In genomic region chr5:891837-892389, GRCh38 we compare ENCODE assay signal across 8 cellular contexts. TPM values are rescaled to one million over a fixed set of nuclear protein-coding genes. Genes with fewer than 3 reads are reported as not detected.
DNase-seq lines count a peak whose midpoint lies in the region; ATAC-seq and TF ChIP-seq lines count a peak whose summit lies in the region.

No MANE protein-coding gene starts in this region.

- H3K36me3 ChIP-seq in HCT116 (ENCODE audit: control insufficient read depth in 1 of 2, insufficient read depth in 2 of 2, low read length in 2 of 2) (peaks cover 37 to 72% of the 10 kb centered on the region in 2 experiments), endocrine pancreas (ENCODE audit: control insufficient read depth, insufficient read depth, low read length) (peaks cover 2% of the 10 kb centered on the region), mucosa of rectum (ENCODE audit: control insufficient read depth in 2 of 2, insufficient read depth in 2 of 2, low read length in 2 of 2) (peaks cover 30 to 36% of the 10 kb centered on the region in 2 donors), vagina (peaks cover 3 to 40% of the 10 kb centered on the region in 2 donors)

- no peak overlapping the region for H2AFZ ChIP-seq in HCT116 (ENCODE audit: low read depth, low read length, poor library complexity, severe bottlenecking)

- TF ChIP-seq RAD21 in HCT116 (IDR thresholded peaks at IDR 0.05; ENCODE audit: low read depth): no peak

- ATAC-seq in HCT116 (peak; percentile 4; the same call in 1 of the 2 replicates), GM18861 (IDR thresholded peaks at IDR 0.05; ENCODE audit: unreplicated experiment) (no peak)

- POLR2A ChIA-PET in HCT116 (lab: Charles Lee): interaction anchor here (1.0 kb wide), 1 partner anchor 621 kb away, joined by 3 read pairs; the partner anchor contains the start of gene PDCD6

- H3K27me3 ChIP-seq in HCT116 (ENCODE audit: insufficient read depth, low read length) (no peaks in the 10 kb centered on the region), endocrine pancreas (ENCODE audit: control insufficient read depth, insufficient read depth, low read length) (no peaks in the 10 kb centered on the region), mucosa of rectum (ENCODE audit: control insufficient read depth in 2 of 2, insufficient read depth in 2 of 2, low read length in 2 of 2) (no peaks in the 10 kb centered on the region), vagina (no peaks in the 10 kb centered on the region)

- peaks cover 16 to 18% of the 10 kb centered on the region in 2 experiments; a peak in 3 of 4 replicates for H3K4me1 ChIP-seq in HCT116 (ENCODE audit: control insufficient read depth in 1 of 2, insufficient read depth in 2 of 2, low read length in 2 of 2)
- no peaks in the 10 kb centered on the region for H3K4me1 ChIP-seq in endocrine pancreas (ENCODE audit: control insufficient read depth, insufficient read depth, low read length)
- H3K4me1 ChIP-seq in mucosa of rectum (ENCODE audit: control insufficient read depth in 2 of 2, insufficient read depth in 2 of 2, low read length in 2 of 2): peaks cover 12 to 14% of the 10 kb centered on the region in 2 donors
- peaks cover 22% of the 10 kb centered on the region for H3K4me1 ChIP-seq in vagina

- CTCF ChIA-PET in HCT116 (lab: Charles Lee): interaction anchor here (1.2 to 1.7 kb wide), 3 partner anchors 12 to 248 kb away, joined by 3 read pairs; no protein-coding TSS in a partner anchor

- H3K9me3 ChIP-seq in HCT116 (ENCODE audit: control insufficient read depth in 1 of 2, insufficient read depth in 1 of 2, low read depth in 1 of 2, low read length in 2 of 2): no peaks in the 10 kb centered on the region
- H3K9me3 ChIP-seq in endocrine pancreas (ENCODE audit: control insufficient read depth, low read length): no peaks in the 10 kb centered on the region
- H3K9me3 ChIP-seq in mucosa of rectum (ENCODE audit: control insufficient read depth in 2 of 2, low read length in 2 of 2): no peaks in the 10 kb centered on the region
- H3K9me3 ChIP-seq in vagina: no peaks in the 10 kb centered on the region

- H3K9ac ChIP-seq in HCT116 (ENCODE audit: low read length) (peak overlapping the region; percentile 97), endocrine pancreas (ENCODE audit: control insufficient read depth, insufficient read depth, low read length) (peak overlapping the region; percentile 79), mucosa of rectum (ENCODE audit: low read depth in 1 of 2, low read length in 2 of 2) (peak overlapping the region; percentile 79 to 89)

- peaks cover 95% of the 10 kb centered on the region for H3K79me2 ChIP-seq in HCT116 (ENCODE audit: insufficient read depth, low read length)

- no peaks in the 10 kb centered on the region for H4K20me1 ChIP-seq in HCT116 (ENCODE audit: insufficient read depth)

- H3K27ac ChIP-seq in HCT116 (ENCODE audit: low read depth, low read length) (peak overlapping the region; percentile 94), mucosa of rectum (ENCODE audit: low read depth in 2 of 2, low read length in 2 of 2) (peak overlapping the region; percentile 89 to 90), vagina (peak overlapping the region; percentile 76)

- peak overlapping the region; percentile 95 for H3K4me2 ChIP-seq in HCT116 (ENCODE audit: low read length)

- RAD21 ChIA-PET in HCT116 (lab: Charles Lee; ENCODE audit: low non-redundant PET in 1 of 2, low total read pairs in 2 of 2, uncharacterized antibody in 2 of 2, unreplicated experiment in 2 of 2): no interaction called here

- DNase-seq in ELR (ENCODE audit: low read depth) (peak; percentile 48), HCT116 (ENCODE audit: low read depth, low spot score) (no peak), RKO (ENCODE audit: low spot score) (peak; percentile 37), vagina (ENCODE audit: extremely low spot score in 2 of 2) (no peak), H4 (ENCODE audit: low spot score) (no peak)

- BruUV-seq in HCT116 (replicated peaks; lab: Mats Ljungman, UMichigan): no TSS peak

- TF ChIP-seq CTCF in HCT116 (IDR thresholded peaks at IDR 0.05 in 2 of 3, conservative IDR thresholded peaks at IDR 0.05 in 1 of 3; ENCODE audit: borderline replicate concordance in 1 of 3, insufficient read depth in 1 of 3, low read depth in 2 of 3, low read length in 2 of 3) (no peak), vagina (IDR thresholded peaks at IDR 0.05) (no peak)

- H3K4me3 ChIP-seq in HCT116 (replicated peaks in 1 of 2; ENCODE audit: low read depth in 1 of 2, low read length in 2 of 2) (peak overlapping the region; percentile 75 to 99), endocrine pancreas (ENCODE audit: control insufficient read depth, insufficient read depth, low read length) (peak overlapping the region; percentile 40), mucosa of rectum (ENCODE audit: low read length in 2 of 2) (peak overlapping the region; percentile 84 to 93), vagina (peak overlapping the region; percentile 94 to 99)

- no peak for TF ChIP-seq POLR2A in HCT116 (IDR thresholded peaks at IDR 0.05; ENCODE audit: borderline replicate concordance, extremely low read depth, insufficient read depth, insufficient read length)
- TF ChIP-seq POLR2A in vagina (IDR thresholded peaks at IDR 0.05): no peak

- intact Hi-C loops in HCT116 (cut with micrococcal nuclease): no loop called here
- intact Hi-C loops in vagina (cut with DNase I): no loop called here

- H3K9me2 ChIP-seq in HCT116 (ENCODE audit: insufficient read depth): no peaks in the 10 kb centered on the region

TF ChIP-seq in HCT116, 20 proteins besides CTCF, POLR2A, EP300 and RAD21:
- TF ChIP-seq POLR2AphosphoS5 (IDR thresholded peaks at IDR 0.05; ENCODE audit: low read depth, low read length) (no peak), TCF7L2 (IDR thresholded peaks at IDR 0.05; ENCODE audit: borderline replicate concordance, extremely low read depth, insufficient read depth, insufficient read length) (no peak), ZNF274 (IDR thresholded peaks at IDR 0.05; ENCODE audit: low read depth, low read length) (no peak), SRF (IDR thresholded peaks at IDR 0.05; ENCODE audit: low read depth) (no peak), MAX (IDR thresholded peaks at IDR 0.05) (no peak)
TF ChIP-seq in HCT116: peak in this region for 0.

RNA-seq across cellular contexts. Expression of gene BRD9, which starts 0.7 kb away (rescaled TPM):
- total RNA-seq in HCT116 (2021; ENCODE audit: unreplicated experiment) (54.6 TPM), vagina (47.4 TPM)
- 33.0 and 35.4 TPM in 2 replicates for polyA plus RNA-seq in HCT116 (2012)
- 16.7 and 17.4 TPM in 2 replicates for total RNA-seq in H4 (2014; rRNA removed; shearing (Covaris generic))

RNA-seq across cellular contexts. Expression of gene TRIP13, which starts 0.8 kb away (rescaled TPM):
- total RNA-seq in HCT116 (2021; ENCODE audit: unreplicated experiment) (45.0 TPM), vagina (3.7 TPM)
- 18.0 and 29.3 TPM in 2 replicates for polyA plus RNA-seq in HCT116 (2012)
- 52.1 and 54.2 TPM in 2 replicates for total RNA-seq in H4 (2014; rRNA removed; shearing (Covaris generic))

RNA-seq across cellular contexts. Expression of gene ZDHHC11, which starts 41.1 kb away (rescaled TPM):
- 17.0 TPM for total RNA-seq in HCT116 (2021; ENCODE audit: unreplicated experiment)
- 7.7 and 8.7 TPM in 2 replicates for polyA plus RNA-seq in HCT116 (2012)
- total RNA-seq in vagina: 5.6 TPM
- total RNA-seq in H4 (2014; rRNA removed; shearing (Covaris generic)): 0.50 and 2.0 TPM in 2 replicates

Comparison
In these comparisons a context has a peak if more than half of its experiments do, and no peak if none do; other contexts are left out.
1. DNase-seq: peak in ELR (single experiment) and RKO (single experiment); none in HCT116 (single experiment), vagina (0 of 2) and H4 (single experiment).
2. H3K4me3 ChIP-seq: peak in every context shown above with its lines; median percentile 96 in vagina; 88 in mucosa of rectum; 87 in HCT116; 40 in endocrine pancreas.
3. Peak in every context shown above with its lines, with median percentiles within 50 percentile points of each other: H3K27ac ChIP-seq and H3K9ac ChIP-seq.